In genomic region chr22:42772647-42773046, GRCh38 we compare ENCODE assay signal across 14 cellular contexts. TPM values are rescaled to one million over a fixed set of nuclear protein-coding genes. Genes with fewer than 3 reads are reported as not detected.
A peak's percentile ranks its signal among the peaks of the same experiment; 100 is the strongest.
DNase-seq lines count a peak whose midpoint lies in the region; ATAC-seq, FAIRE-seq and TF ChIP-seq lines count a peak whose summit lies in the region.
"Had no signal": no experiment of that assay in that cellular context is flagged by ENCODE, and none has a peak within 500 bp of the region (broad histone marks: within the 10 kb centered on the region; RNA-seq: fewer than 3 reads in every experiment).

No MANE protein-coding gene starts in this region.

- FAIRE-seq in HepG2 (lab: Jason Lieb, UNC): no peak

- no peaks in the 10 kb centered on the region for H3K9me2 ChIP-seq in OCI-LY7 (ENCODE audit: insufficient read depth, low read length)

- H3K4me2 ChIP-seq in HepG2 (ENCODE audit: low read depth, low read length) (peak overlapping the region; percentile 92), OCI-LY7 (ENCODE audit: low read length) (peak overlapping the region; percentile 14), mesenchymal stem cell (ENCODE audit: low read length, poor library complexity, severe bottlenecking) (no peak overlapping the region)

- TF ChIP-seq CTCF in HepG2 (CRISPR knock-in tag; IDR thresholded peaks at IDR 0.05) (no peak), right lobe of liver (IDR thresholded peaks at IDR 0.05) (no peak), OCI-LY7 (conservative IDR thresholded peaks at IDR 0.05; ENCODE audit: low read length) (no peak), uterus (IDR thresholded peaks at IDR 0.05) (no peak)

- H3K27me3 ChIP-seq in HepG2 (ENCODE audit: control insufficient read depth in 1 of 2, insufficient read depth in 2 of 2, low read length in 2 of 2) (no peaks in the 10 kb centered on the region; a peak in 2 of 5 replicates), right lobe of liver (no peaks in the 10 kb centered on the region), mesenchymal stem cell (ENCODE audit: control insufficient read depth in 1 of 2, insufficient read depth in 1 of 2, low read length in 2 of 2) (no peaks in the 10 kb centered on the region), uterus (no peaks in the 10 kb centered on the region)
- H3K27me3 ChIP-seq: MG63 had no signal

- peak overlapping the region in 1 of 2 experiments; percentile 88 for H3K14ac ChIP-seq in mesenchymal stem cell (ENCODE audit: low read length in 2 of 2)

- H2BK15ac ChIP-seq in mesenchymal stem cell (ENCODE audit: low read depth, poor library complexity, severe bottlenecking): no peak overlapping the region

- H3K9ac ChIP-seq in HepG2 (ENCODE audit: insufficient read depth, low read depth, low read length) (peak overlapping the region; percentile 45; the same call in 1 of the 2 replicates), mesenchymal stem cell (ENCODE audit: low read length) (no peak overlapping the region)

- ATAC-seq in HepG2: no peak; the same call in 1 of the 3 replicates
- no peak for ATAC-seq in right lobe of liver
- no peak for ATAC-seq in GM21619 (IDR thresholded peaks at IDR 0.05; ENCODE audit: unreplicated experiment)
- ATAC-seq: Panc1 had no signal

- peak overlapping the region; percentile 40 to 63 (median 45); a peak in 5 of 6 replicates for H3K4me3 ChIP-seq in HepG2 (replicated peaks in 1 of 3; ENCODE audit: insufficient read depth in 1 of 3, low read depth in 2 of 3, low read length in 3 of 3)
- H3K4me3 ChIP-seq in right lobe of liver: no peak overlapping the region
- no peak overlapping the region for H3K4me3 ChIP-seq in OCI-LY7 (ENCODE audit: low read depth, low read length, poor library complexity, severe bottlenecking)
- no peak overlapping the region for H3K4me3 ChIP-seq in mesenchymal stem cell (ENCODE audit: insufficient read depth in 1 of 2, low read depth in 1 of 2, low read length in 2 of 2)
- no peak overlapping the region for H3K4me3 ChIP-seq in uterus
- H3K4me3 ChIP-seq: MG63 had no signal

- POLR2A ChIA-PET in HepG2 (lab: Yijun Ruan, JAX) (no interaction called here), OCI-LY7 (lab: Charles Lee) (no interaction called here)

- H4K8ac ChIP-seq in mesenchymal stem cell (ENCODE audit: low read length): no peak overlapping the region

- in situ Hi-C loops in HepG2 (cut with HindIII; ENCODE audit: extremely low pct_ligation_motif_present, low pct_unique_long_range_greater_than_20kb): loop anchor here (5.0 kb wide), 1 partner anchor 95 kb away; no protein-coding TSS in a partner anchor

- H3K4me1 ChIP-seq in HepG2 (ENCODE audit: insufficient read depth, low read length) (peaks cover 61% of the 10 kb centered on the region), right lobe of liver (peaks cover 0 to 8% (median 4%) of the 10 kb centered on the region in 4 donors), OCI-LY7 (ENCODE audit: insufficient read depth, low read length, poor library complexity, severe bottlenecking) (peaks cover 48% of the 10 kb centered on the region), mesenchymal stem cell (ENCODE audit: control insufficient read depth, insufficient read depth, low read depth, low read length) (peaks cover 28% of the 10 kb centered on the region), uterus (peaks cover 0 to 6% of the 10 kb centered on the region in 2 donors)

- H3K18ac ChIP-seq in mesenchymal stem cell (ENCODE audit: low read depth in 1 of 2, low read length in 2 of 2): peak overlapping the region in 1 of 2 experiments; percentile 28

- intact Hi-C loops in HepG2 (cut with micrococcal nuclease; ENCODE audit: unreplicated experiment): no loop called here
- intact Hi-C loops in right lobe of liver (cut with DNase I): no loop called here
- intact Hi-C loops in OCI-LY7 (cut with micrococcal nuclease; ENCODE audit: unreplicated experiment): no loop called here
- intact Hi-C loops in uterus (cut with DNase I; ENCODE audit: low total_unique reads): no loop called here

- no peak overlapping the region for H2BK5ac ChIP-seq in mesenchymal stem cell (ENCODE audit: low read depth, low read length, poor library complexity, severe bottlenecking)

- DNase-seq in HepG2 (ENCODE audit: low spot score): no peak
- no peak for DNase-seq in right lobe of liver
- DNase-seq in OCI-LY7 (ENCODE audit: low spot score): no peak
- no peak for DNase-seq in mesenchymal stem cell
- no peak for DNase-seq in DMS114 treated with DMSO at 0.1 percent for 48 hours (lab: John Stamatoyannopoulos, UW; ENCODE audit: unreplicated experiment)
- no peak for DNase-seq in uterus
- DNase-seq: CD4-positive, CD25-positive, alpha-beta regulatory T cell; DMS53; MG63; NCI-H1092; NCI-H2081; SIG-M5 had no signal

- H2BK120ac ChIP-seq in mesenchymal stem cell (ENCODE audit: low read depth, low read length): no peak overlapping the region

- peak overlapping the region; percentile 52 for H4K91ac ChIP-seq in mesenchymal stem cell (ENCODE audit: low read length)

- CTCF ChIA-PET in HepG2 (lab: Yijun Ruan, JAX; ENCODE audit: low intra/inter-chr PET ratio, low total read pairs) (no interaction called here), OCI-LY7 (lab: Charles Lee; ENCODE audit: unreplicated experiment) (no interaction called here)

- peak overlapping the region; percentile 6 for H2AK5ac ChIP-seq in mesenchymal stem cell (ENCODE audit: low read length, severe bottlenecking)

- H2AFZ ChIP-seq in HepG2 (ENCODE audit: low read length): no peak overlapping the region
- no peak overlapping the region for H2AFZ ChIP-seq in OCI-LY7 (ENCODE audit: low read length)
- no peak overlapping the region for H2AFZ ChIP-seq in mesenchymal stem cell (ENCODE audit: low read depth, low read length)

- no peak for TF ChIP-seq EP300 in HepG2 (IDR thresholded peaks at IDR 0.05; ENCODE audit: low read depth in 2 of 2, low read length in 2 of 2)
- no peak for TF ChIP-seq EP300 in HepG2 (CRISPR knock-in tag; IDR thresholded peaks at IDR 0.05; ENCODE audit: borderline replicate concordance)

- TF ChIP-seq POLR2A in HepG2 (IDR thresholded peaks at IDR 0.05; ENCODE audit: insufficient read depth in 1 of 2, low read depth in 2 of 2, low read length in 2 of 2) (no peak), right lobe of liver (IDR thresholded peaks at IDR 0.05) (no peak), uterus (IDR thresholded peaks at IDR 0.05) (no peak)

- WGBS in HepG2 (ENCODE audit: low lambda C conversion rate): 0% methylated on average over 2 of the region's 3 CpGs
- WGBS in right lobe of liver (ENCODE audit: insufficient coverage, low coverage, low lambda C conversion rate, missing lambda C conversion rate): 100% methylated on average over 3 of the region's 3 CpGs
- 76% methylated on average over 3 of the region's 3 CpGs for WGBS in mesenchymal stem cell

- H3K27ac ChIP-seq in HepG2 (ENCODE audit: extremely low read length, insufficient read depth, low read length) (no peak overlapping the region), right lobe of liver (no peak overlapping the region), OCI-LY7 (ENCODE audit: low read depth, low read length, poor library complexity, severe bottlenecking) (no peak overlapping the region), mesenchymal stem cell (ENCODE audit: low read length, poor library complexity, severe bottlenecking) (no peak overlapping the region), uterus (no peak overlapping the region)

- no peak for TF ChIP-seq RAD21 in HepG2 (CRISPR knock-in tag; IDR thresholded peaks at IDR 0.05)

- no peaks in the 10 kb centered on the region for H3K36me3 ChIP-seq in HepG2 (replicated peaks in 1 of 2; ENCODE audit: control insufficient read depth in 1 of 2, insufficient read depth in 2 of 2, low read length in 2 of 2)
- H3K36me3 ChIP-seq in right lobe of liver: no peaks in the 10 kb centered on the region
- no peaks in the 10 kb centered on the region for H3K36me3 ChIP-seq in OCI-LY7 (ENCODE audit: insufficient read depth, low read length)
- no peaks in the 10 kb centered on the region for H3K36me3 ChIP-seq in mesenchymal stem cell (ENCODE audit: control insufficient read depth in 1 of 2, insufficient read depth in 2 of 2, low read depth in 1 of 2, low read length in 2 of 2)
- H3K36me3 ChIP-seq in uterus: no peaks in the 10 kb centered on the region
- H3K36me3 ChIP-seq: MG63 had no signal

- H2BK12ac ChIP-seq in mesenchymal stem cell (ENCODE audit: low read length in 2 of 2): peak overlapping the region in 1 of 2 experiments; percentile 49

- H3K79me2 ChIP-seq in HepG2 (ENCODE audit: insufficient read depth, low read length) (no peaks in the 10 kb centered on the region), OCI-LY7 (ENCODE audit: insufficient read depth, low read depth, low read length) (no peaks in the 10 kb centered on the region)

- peak overlapping the region in 1 of 2 experiments; percentile 12 for H3K4ac ChIP-seq in mesenchymal stem cell (ENCODE audit: low read depth in 1 of 2, low read length in 2 of 2)

- H3K79me1 ChIP-seq in mesenchymal stem cell (replicated peaks; ENCODE audit: low read length, poor library complexity, severe bottlenecking): no peaks in the 10 kb centered on the region

- no peaks in the 10 kb centered on the region for H4K20me1 ChIP-seq in HepG2 (ENCODE audit: insufficient read depth, low read length)
- H4K20me1 ChIP-seq in OCI-LY7 (ENCODE audit: insufficient read depth, low read length): no peaks in the 10 kb centered on the region

- no peaks in the 10 kb centered on the region for H3K9me3 ChIP-seq in HepG2 (ENCODE audit: low read length)
- H3K9me3 ChIP-seq in right lobe of liver: no peaks in the 10 kb centered on the region
- H3K9me3 ChIP-seq in OCI-LY7 (ENCODE audit: low read length): no peaks in the 10 kb centered on the region
- H3K9me3 ChIP-seq in mesenchymal stem cell (ENCODE audit: control insufficient read depth, low read length): no peaks in the 10 kb centered on the region
- H3K9me3 ChIP-seq in uterus: no peaks in the 10 kb centered on the region
- H3K9me3 ChIP-seq: MG63 had no signal

- no TSS peak for BruUV-seq in HepG2 (replicated peaks; lab: Mats Ljungman, UMichigan)
- no TSS peak for BruUV-seq in OCI-LY7 (replicated peaks; lab: Mats Ljungman, UMichigan)

- H3K23ac ChIP-seq in mesenchymal stem cell (ENCODE audit: low read length in 2 of 2): no peak overlapping the region

RNA-seq across cellular contexts. Expression of gene A4GALT, which starts 52.0 kb away (rescaled TPM):
- total RNA-seq in HepG2 (2016; rRNA removed; fragmentation: Illumina TruSeq; extraction: Trizol): 0.09 TPM in 1 of 2 replicates, not detected in the other
- total RNA-seq in HepG2 (2016; cell fraction: cytosol; rRNA removed; fragmentation: Illumina TruSeq; extraction: Trizol; ENCODE audit: low read depth): not detected in 2 replicates
- total RNA-seq in HepG2 (2016; cell fraction: insoluble cytoplasmic fraction; rRNA removed; fragmentation: Illumina TruSeq; extraction: Trizol): not detected in 2 replicates
- not detected in 2 replicates for total RNA-seq in HepG2 (2016; cell fraction: membrane; rRNA removed; fragmentation: Illumina TruSeq; extraction: Trizol)
- total RNA-seq in HepG2 (2016; cell fraction: nucleus; rRNA removed; fragmentation: Illumina TruSeq; extraction: Trizol): not detected in 2 replicates
- 1.1 and 2.7 TPM in 2 replicates for polyA plus RNA-seq in HepG2 (2011; rRNA removed)
- 2.5 and 4.5 TPM in 2 replicates for polyA plus RNA-seq in HepG2 (2011; cell fraction: cytosol; rRNA removed)
- polyA plus RNA-seq in HepG2 (2011; cell fraction: nucleus; rRNA removed): 3.2 and 3.6 TPM in 2 replicates
- polyA plus RNA-seq in HepG2 (2012): 0.74 and 1.8 TPM in 2 replicates
- not detected in 2 replicates for polyA plus RNA-seq in HepG2 (2016; cell fraction: cytosol; fragmentation: Illumina TruSeq; extraction: Trizol; ENCODE audit: low read depth)
- polyA plus RNA-seq in HepG2 (2016; cell fraction: insoluble cytoplasmic fraction; fragmentation: Illumina TruSeq; extraction: Trizol; ENCODE audit: low read depth): 0.15 TPM in 1 of 2 replicates, not detected in the other
- 0.09 TPM in 1 of 2 replicates, not detected in the other for polyA plus RNA-seq in HepG2 (2016; cell fraction: membrane; fragmentation: Illumina TruSeq; extraction: Trizol; ENCODE audit: low read depth)
- not detected in 2 replicates for polyA plus RNA-seq in HepG2 (2016; cell fraction: nucleus; fragmentation: Illumina TruSeq; extraction: Trizol; ENCODE audit: insufficient read depth, low read depth)
- 7.6 and 7.8 TPM in 2 replicates for polyA minus RNA-seq in HepG2 (2011; rRNA and poly(A)+ RNA removed; ENCODE audit: low replicate concordance)
- 1.5 and 2.5 TPM in 2 replicates for polyA minus RNA-seq in HepG2 (2011; cell fraction: cytosol; rRNA and poly(A)+ RNA removed)
- polyA minus RNA-seq in HepG2 (2011; cell fraction: nucleus; rRNA and poly(A)+ RNA removed): 2.1 and 2.9 TPM in 2 replicates
- total RNA-seq in right lobe of liver: 1 to 10 TPM in 5 of 6 experiments, under 1 TPM in 1; 0.86 to 3.7 (median 2.2) TPM
- 48.9 and 61.5 TPM in 2 replicates for total RNA-seq in OCI-LY7 (2014; rRNA removed; shearing (Covaris generic))
- total RNA-seq in OCI-LY7 (2022): 40.5 and 56.0 TPM in 2 replicates
- 10.1 TPM for polyA plus RNA-seq in mesenchymal stem cell (2013, experiment 1 of 2)
- polyA plus RNA-seq in mesenchymal stem cell (2013, experiment 2 of 2): 9.6 TPM
- total RNA-seq in uterus: 10 to 100 TPM in 3 of 4 donors, 1 to 10 TPM in 1; 4.4 to 100.0 (median 19.6) TPM
- total RNA-seq: CD4-positive, CD25-positive, alpha-beta regulatory T cell had no signal
- polyA plus RNA-seq: CD4-positive, CD25-positive, alpha-beta regulatory T cell had no signal

Comparison
In these comparisons a context has a peak if more than half of its experiments do, and no peak if none do; other contexts are left out.
1. H3K4me3 ChIP-seq: peak in HepG2 (3 of 3); none in right lobe of liver (0 of 3), OCI-LY7 (single experiment), mesenchymal stem cell (0 of 2) and uterus (0 of 2).